Comparison of ENCODE assay signal across 19 cellular contexts in the genomic region with DNA sequence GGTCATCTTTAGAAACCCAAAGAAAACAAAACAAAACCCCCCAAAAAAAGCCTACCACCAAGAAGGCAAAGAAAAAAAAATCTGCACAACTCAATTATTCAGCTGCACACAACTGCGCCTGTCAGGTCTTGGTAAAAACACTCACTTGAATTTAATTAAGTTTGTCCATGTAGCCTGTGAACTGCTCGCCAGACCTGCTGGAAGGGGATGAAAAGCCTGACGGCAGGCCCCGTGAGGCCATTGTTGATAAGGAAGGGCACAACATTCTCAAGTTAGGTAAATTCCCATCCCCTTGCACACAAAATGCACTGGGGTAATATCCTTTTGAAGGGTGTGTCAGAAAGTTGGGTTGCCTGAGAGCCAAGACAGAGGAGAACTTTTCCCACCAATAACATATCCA. TPM values are rescaled to one million over a fixed set of nuclear protein-coding genes. Genes with fewer than 3 reads are reported as not detected.
A peak's percentile ranks its signal among the peaks of the same experiment; 100 is the strongest.
DNase-seq lines count a peak whose midpoint lies in the region; ATAC-seq, FAIRE-seq and TF ChIP-seq lines count a peak whose summit lies in the region.
"Had no signal": no experiment of that assay in that cellular context is flagged by ENCODE, and none has a peak within 500 bp of the region (broad histone marks: within the 10 kb centered on the region; RNA-seq: fewer than 3 reads in every experiment).

No MANE protein-coding gene starts in this region.

- H3K27ac ChIP-seq in GM23248 = no peak overlapping the region
- H3K27ac ChIP-seq in K562 (ENCODE audit: extremely low read depth, low read depth, low read length) = no peak overlapping the region
- no peak overlapping the region for H3K27ac ChIP-seq in lung (ENCODE audit: low read depth in 1 of 2, low read length in 1 of 2)
- H3K27ac ChIP-seq: BLaER1 treated with 17β-estradiol and CSF1 and Interleukin-3, amounts not matched to agents 10 nM and 100 nM; HL-60 had no signal

- no peak for FAIRE-seq in K562 (lab: Jason Lieb, UNC)
- FAIRE-seq: GM12878, GM18507 had no signal

- H3K4me1 ChIP-seq in GM23248 (ENCODE audit: insufficient read depth) = peaks cover 11% of the 10 kb centered on the region
- H3K4me1 ChIP-seq in K562 (replicated peaks in 1 of 2; ENCODE audit: control insufficient read depth in 2 of 2, insufficient read depth in 2 of 2, low read length in 2 of 2) = no peaks in the 10 kb centered on the region
- no peaks in the 10 kb centered on the region for H3K4me1 ChIP-seq in lung (ENCODE audit: control insufficient read depth in 2 of 2, insufficient read depth in 2 of 2, low read length in 2 of 2)
- H3K4me1 ChIP-seq: BLaER1 treated with 17β-estradiol and CSF1 and Interleukin-3, amounts not matched to agents 10 nM and 100 nM had no signal

- intact Hi-C loops in K562 (cut with micrococcal nuclease) = no loop called here

- peak; percentile 25; the same call in 1 of the 3 replicates for ATAC-seq in K562
- no peak for ATAC-seq in lung (ENCODE audit: insufficient read depth, low FRiP score)
- no peak for ATAC-seq in stimulated activated naive CD8-positive, alpha-beta T cell treated with anti-CD3 and anti-CD28 coated beads, Interleukin-15, amount 100 ng/mL, for 72 hours
- ATAC-seq: GM12878, GM23338 had no signal

- H3K4me1 Mint-ChIP-seq in stimulated activated naive CD8-positive, alpha-beta T cell treated with anti-CD3 and anti-CD28 coated beads, Interleukin-15, amount 100 ng/mL, for 72 hours = no peaks in the 10 kb centered on the region
- H3K4me1 Mint-ChIP-seq: GM23338 had no signal

- no peaks in the 10 kb centered on the region for H3K79me2 ChIP-seq in GM23248 (ENCODE audit: insufficient read depth)
- no peaks in the 10 kb centered on the region for H3K79me2 ChIP-seq in K562 (ENCODE audit: control insufficient read depth, insufficient read depth, low read length)

- H3K36me3 ChIP-seq in GM23248 (ENCODE audit: low read depth) (no peaks in the 10 kb centered on the region), K562 (ENCODE audit: control insufficient read depth, insufficient read depth, low read length) (no peaks in the 10 kb centered on the region), lung (ENCODE audit: control insufficient read depth in 2 of 2, insufficient read depth in 2 of 2, low read length in 2 of 2) (no peaks in the 10 kb centered on the region)
- H3K36me3 ChIP-seq: BLaER1 treated with 17β-estradiol and CSF1 and Interleukin-3, amounts not matched to agents 10 nM and 100 nM had no signal

- no peak for TF ChIP-seq POLR2A in K562 (conservative IDR thresholded peaks at IDR 0.05)

- TF ChIP-seq CTCF in K562 (IDR thresholded peaks at IDR 0.05 in 2 of 3, conservative IDR thresholded peaks at IDR 0.05 in 1 of 3; ENCODE audit: insufficient read depth in 2 of 3, low read depth in 1 of 3, low read length in 3 of 3) = no peak
- no peak for TF ChIP-seq CTCF in lung (IDR thresholded peaks at IDR 0.05; ENCODE audit: control extremely low read depth, extremely low read depth)

- POLR2A ChIA-PET in K562 (lab: Yijun Ruan, JAX) = no interaction called here

- H3K27ac Mint-ChIP-seq in stimulated activated naive CD8-positive, alpha-beta T cell treated with anti-CD3 and anti-CD28 coated beads, Interleukin-15, amount 100 ng/mL, for 72 hours = no peak overlapping the region
- H3K27ac Mint-ChIP-seq: CD4-positive, alpha-beta T cell; GM23338 had no signal

- peak overlapping the region; percentile 51 for H3K4me2 ChIP-seq in GM23248 (ENCODE audit: unreplicated experiment)
- H3K4me2 ChIP-seq in K562 (ENCODE audit: insufficient read depth, low read length) = no peak overlapping the region
- H3K4me2 ChIP-seq: BLaER1 treated with 17β-estradiol and CSF1 and Interleukin-3, amounts not matched to agents 10 nM and 100 nM; GM23338 had no signal

- CTCF ChIA-PET in K562 (lab: Yijun Ruan, JAX; ENCODE audit: low intra/inter-chr PET ratio) = no interaction called here

- H2AFZ ChIP-seq in GM23248 = no peak overlapping the region; the same call in 1 of the 2 replicates
- peak overlapping the region; percentile 87 for H2AFZ ChIP-seq in K562 (ENCODE audit: low read depth, low read length)
- H2AFZ ChIP-seq: GM23338 had no signal

- H3K4me3 ChIP-seq in GM23248 = no peak overlapping the region
- no peak overlapping the region for H3K4me3 ChIP-seq in K562
- H3K4me3 ChIP-seq in lung = peak overlapping the region; percentile 20
- H3K4me3 ChIP-seq: BLaER1 treated with 17β-estradiol and CSF1 and Interleukin-3, amounts not matched to agents 10 nM and 100 nM; GM12878; GM23338 had no signal

- no TSS peak for BruUV-seq in K562 (replicated peaks; lab: Mats Ljungman, UMichigan)

- DNase-seq in GM23248 (no peak), K562 (ENCODE audit: extremely low read depth in 1 of 4, low spot score in 3 of 4) (no peak), lung (ENCODE audit: low spot score) (no peak), retina (peak; percentile 69), NCI-H446 treated with DMSO at 0.1 percent for 48 hours (lab: John Stamatoyannopoulos, UW) (no peak), NCI-H1930 (lab: John Stamatoyannopoulos, UW) (no peak)
- DNase-seq in stimulated activated naive CD8-positive, alpha-beta T cell treated with anti-CD3 and anti-CD28 coated beads, Interleukin-15, amount 100 ng/mL, for 72 hours = no peak
- DNase-seq: 8988T; AML-193; Calu3; CD4-positive, alpha-beta T cell; DMS 273 treated with DMSO at 0.1 percent for 48 hours; DMS79; H7 had no signal

- no peak overlapping the region for H3K9ac ChIP-seq in GM23248
- no peak overlapping the region for H3K9ac ChIP-seq in K562 (ENCODE audit: insufficient read depth in 1 of 2, low read depth in 2 of 2, low read length in 2 of 2)
- H3K9ac ChIP-seq: BLaER1 treated with 17β-estradiol and CSF1 and Interleukin-3, amounts not matched to agents 10 nM and 100 nM had no signal

- in situ Hi-C loops in GM23248 (cut with MboI) (no loop called here), K562 (cut with MboI) (no loop called here)

- H3K9me3 Mint-ChIP-seq in stimulated activated naive CD8-positive, alpha-beta T cell treated with anti-CD3 and anti-CD28 coated beads, Interleukin-15, amount 100 ng/mL, for 72 hours = no peaks in the 10 kb centered on the region

- H4K20me1 ChIP-seq in GM23248 (ENCODE audit: insufficient read depth) (no peaks in the 10 kb centered on the region), K562 (replicated peaks; ENCODE audit: control insufficient read depth, insufficient read depth, low read length) (no peaks in the 10 kb centered on the region)
- H4K20me1 ChIP-seq: BLaER1 treated with 17β-estradiol and CSF1 and Interleukin-3, amounts not matched to agents 10 nM and 100 nM had no signal

- no peak for TF ChIP-seq EP300 in K562 (IDR thresholded peaks at IDR 0.05; ENCODE audit: low read length)

- no peak for TF ChIP-seq RAD21 in K562 (CRISPR knock-in tag; conservative IDR thresholded peaks at IDR 0.05 in 1 of 2, IDR thresholded peaks at IDR 0.05 in 1 of 2)

- H3K4me3 Mint-ChIP-seq in stimulated activated naive CD8-positive, alpha-beta T cell treated with anti-CD3 and anti-CD28 coated beads, Interleukin-15, amount 100 ng/mL, for 72 hours = no peak overlapping the region
- H3K4me3 Mint-ChIP-seq: CD4-positive, alpha-beta T cell; GM23338 had no signal

- no peaks in the 10 kb centered on the region for H3K9me1 ChIP-seq in K562 (ENCODE audit: control insufficient read depth, insufficient read depth, low read length)

- H3K27me3 ChIP-seq in GM23248 (replicated peaks; ENCODE audit: insufficient read depth) = peaks cover 17% of the 10 kb centered on the region; the same call in 1 of the 2 replicates
- H3K27me3 ChIP-seq in K562 (ENCODE audit: control insufficient read depth in 2 of 2, insufficient read depth in 2 of 2, low read length in 2 of 2) = no peaks in the 10 kb centered on the region
- no peaks in the 10 kb centered on the region for H3K27me3 ChIP-seq in lung (ENCODE audit: control insufficient read depth, insufficient read depth)
- H3K27me3 ChIP-seq: BLaER1 treated with 17β-estradiol and CSF1 and Interleukin-3, amounts not matched to agents 10 nM and 100 nM had no signal

- no peaks in the 10 kb centered on the region for H3K9me3 ChIP-seq in GM23248 (ENCODE audit: low read depth)
- no peaks in the 10 kb centered on the region for H3K9me3 ChIP-seq in K562 (replicated peaks; ENCODE audit: control insufficient read depth, insufficient read depth, low read depth, low read length)
- H3K9me3 ChIP-seq in lung (ENCODE audit: control insufficient read depth in 2 of 2, insufficient read depth in 1 of 2, low read length in 1 of 2) = no peaks in the 10 kb centered on the region

- no peaks in the 10 kb centered on the region for H3K9me2 ChIP-seq in GM23248 (ENCODE audit: insufficient read depth)

- 93 to 96% methylated on average over 4 of the region's 4 CpGs for WGBS in GM23248 (ENCODE audit: low coverage in 1 of 2, low lambda C conversion rate in 2 of 2, missing lambda C conversion rate in 2 of 2), 2 experiments
- 67% methylated on average over 4 of the region's 4 CpGs for WGBS in K562 (ENCODE audit: insufficient coverage, low coverage, missing lambda C conversion rate)
- WGBS in lung, 2 donors = 88 to 90% methylated on average over 4 of the region's 4 CpGs

- H3F3A ChIP-seq in GM23248 (ENCODE audit: insufficient read depth) = no peaks in the 10 kb centered on the region

- no peaks in the 10 kb centered on the region for H3K27me3 Mint-ChIP-seq in stimulated activated naive CD8-positive, alpha-beta T cell treated with anti-CD3 and anti-CD28 coated beads, Interleukin-15, amount 100 ng/mL, for 72 hours
- H3K27me3 Mint-ChIP-seq: CD4-positive, alpha-beta T cell had no signal

RNA-seq across cellular contexts. Expression of a gene that starts 23.1 kb away (rescaled TPM):
- total RNA-seq in GM23248 (2014; rRNA removed; shearing (Covaris generic)) = 0.43 and 1.3 TPM in 2 replicates
- polyA plus RNA-seq in GM23248 (2016; fragmentation: Nextera tagmentation; extraction: Ambion mirVana) = 0.20 and 0.44 TPM in 2 replicates
- total RNA-seq in K562 (2011; cell fraction: chromatin; rRNA removed; ENCODE audit: low replicate concordance) = 40.0 and 55.6 TPM in 2 replicates
- total RNA-seq in K562 (2011; cell fraction: nucleolus; rRNA removed) = 24.3 and 30.0 TPM in 2 replicates
- total RNA-seq in K562 (2011; cell fraction: nucleoplasm; rRNA removed) = 40.3 and 49.6 TPM in 2 replicates
- 10.3 and 11.1 TPM in 2 replicates for total RNA-seq in K562 (2014; rRNA removed)
- 17.7 and 19.1 TPM in 2 replicates for total RNA-seq in K562 (2014; rRNA removed; fragmentation: Illumina TruSeq; extraction: Trizol)
- 17.0 and 17.2 TPM in 2 replicates for total RNA-seq in K562 (2015; rRNA removed; fragmentation: Illumina TruSeq; extraction: Trizol)
- 15.8 and 18.0 TPM in 2 replicates for total RNA-seq in K562 (2021)
- polyA plus RNA-seq in K562 (2011; rRNA removed) = 11.2 and 14.4 TPM in 2 replicates
- polyA plus RNA-seq in K562 (2011; cell fraction: cytosol; rRNA removed) = 6.2 and 7.6 TPM in 2 replicates
- 24.0 and 32.4 TPM in 2 replicates for polyA plus RNA-seq in K562 (2011; cell fraction: nucleus; rRNA removed)
- 9.4 and 10.8 TPM in 2 replicates for polyA plus RNA-seq in K562 (2012)
- polyA plus RNA-seq in K562 (2014; fragmentation: Illumina TruSeq; extraction: Trizol) = 12.0 and 12.1 TPM in 2 replicates
- polyA plus RNA-seq in K562 (2014; fragmentation: Nextera tagmentation; extraction: Ambion mirVana) = 1 to 10 TPM; 4.0 to 4.6 TPM
- polyA plus RNA-seq in K562 (2014; rRNA removed) = 8.0 and 9.3 TPM in 2 replicates
- polyA minus RNA-seq in K562 (2011; rRNA and poly(A)+ RNA removed) = 49.8 and 56.4 TPM in 2 replicates
- 12.0 and 18.0 TPM in 2 replicates for polyA minus RNA-seq in K562 (2011; cell fraction: cytosol; rRNA and poly(A)+ RNA removed)
- polyA minus RNA-seq in K562 (2011; cell fraction: nucleus; rRNA and poly(A)+ RNA removed) = 43.1 and 59.1 TPM in 2 replicates
- total RNA-seq in lung = 10 to 100 TPM in 1 of 2 donors, 1 to 10 TPM in 1; 2.9 to 12.9 TPM
- polyA plus RNA-seq in lung = 1 to 10 TPM; 1.1 to 1.2 TPM
- total RNA-seq: CD4-positive, alpha-beta T cell had no signal
